ENCODE assay signal across 8 cellular contexts in genomic region chr14:77498120-77498979, GRCh38. TPM values are rescaled to one million over a fixed set of nuclear protein-coding genes. Genes with fewer than 3 reads are reported as not detected.
DNase-seq lines count a peak whose midpoint lies in the region; ATAC-seq, FAIRE-seq and TF ChIP-seq lines count a peak whose summit lies in the region.

Gene ISM2, minus strand, starts transcription at chr14:77498816. Its CDS starts 23 bp downstream, at chr14:77498793.

- H3K4me1 ChIP-seq in endodermal cell (ENCODE audit: control insufficient read depth, insufficient read depth, low read length) = no peaks in the 10 kb centered on the region
- peaks cover 12% of the 10 kb centered on the region for H3K4me1 ChIP-seq in mucosa of descending colon (ENCODE audit: low read depth)

- intact Hi-C loops in mucosa of descending colon (cut with DNase I, micrococcal nuclease) = no loop called here

- WGBS in endodermal cell (ENCODE audit: insufficient coverage in 1 of 2, insufficient read length in 1 of 2), 2 experiments = 2 to 3% methylated on average over 21 to 104 of the region's 104 CpGs

- no peak for TF ChIP-seq CTCF in D721Med (IDR thresholded peaks at IDR 0.05; ENCODE audit: insufficient read depth, missing control alignments)
- no peak for TF ChIP-seq CTCF in endodermal cell (conservative IDR thresholded peaks at IDR 0.05)
- no peak for TF ChIP-seq CTCF in mucosa of descending colon (IDR thresholded peaks at IDR 0.05)

- POLR2A ChIA-PET in activated CD4-positive, alpha-beta T cell treated with anti-CD3 and anti-CD28 coated beads, Interleukin-2, amount 10 ng/mL, durations not matched to agents 7 days and 5 days (lab: Charles Lee) = no interaction called here

- H3K27me3 ChIP-seq in MG63 (peaks cover 5% of the 10 kb centered on the region; the same call in 1 of the 2 replicates), endodermal cell (ENCODE audit: control insufficient read depth, insufficient read depth, low read length, poor library complexity, severe bottlenecking) (peaks cover 43% of the 10 kb centered on the region)

- H3K9ac ChIP-seq in endodermal cell (ENCODE audit: extremely low read depth, low read length, poor library complexity, severe bottlenecking) = peak within 1 kb of the TSS; percentile 20

- H3K4me3 Mint-ChIP-seq in activated CD4-positive, alpha-beta T cell treated with anti-CD3 and anti-CD28 coated beads, Interleukin-2, amount 10 ng/mL, durations not matched to agents 7 days and 5 days = peak within 1 kb of the TSS; percentile 59
- H3K4me3 Mint-ChIP-seq in endodermal cell = peak within 1 kb of the TSS; percentile 54
- H3K4me3 Mint-ChIP-seq in stimulated activated memory B cell treated with anti-CD40 and anti-IgM and Interleukin-4, amounts not matched to agents 10 μg/mL and 1 μg/mL and 100 μg/mL, for 72 hours = peak within 1 kb of the TSS; percentile 68

- H3K9me3 Mint-ChIP-seq in activated CD4-positive, alpha-beta T cell treated with anti-CD3 and anti-CD28 coated beads, Interleukin-2, amount 10 ng/mL, durations not matched to agents 7 days and 5 days = peaks cover 3% of the 10 kb centered on the region
- peaks cover 5% of the 10 kb centered on the region for H3K9me3 Mint-ChIP-seq in endodermal cell
- peaks cover 3% of the 10 kb centered on the region for H3K9me3 Mint-ChIP-seq in stimulated activated memory B cell treated with anti-CD40 and anti-IgM and Interleukin-4, amounts not matched to agents 10 μg/mL and 1 μg/mL and 100 μg/mL, for 72 hours

- no peak within 1 kb of the TSS for H3K27ac ChIP-seq in endodermal cell (ENCODE audit: low read depth, low read length)

- H3K27me3 Mint-ChIP-seq in activated CD4-positive, alpha-beta T cell treated with anti-CD3 and anti-CD28 coated beads, Interleukin-2, amount 10 ng/mL, durations not matched to agents 7 days and 5 days = peaks cover 44% of the 10 kb centered on the region
- H3K27me3 Mint-ChIP-seq in endodermal cell (ENCODE audit: insufficient read depth) = peaks cover 56% of the 10 kb centered on the region
- peaks cover 44% of the 10 kb centered on the region for H3K27me3 Mint-ChIP-seq in stimulated activated memory B cell treated with anti-CD40 and anti-IgM and Interleukin-4, amounts not matched to agents 10 μg/mL and 1 μg/mL and 100 μg/mL, for 72 hours

- H3K36me3 ChIP-seq in MG63 (no peaks in the 10 kb centered on the region), endodermal cell (ENCODE audit: control insufficient read depth, insufficient read depth, low read length) (no peaks in the 10 kb centered on the region), mucosa of descending colon (ENCODE audit: low read depth) (no peaks in the 10 kb centered on the region)

- CTCF ChIA-PET in activated CD4-positive, alpha-beta T cell treated with anti-CD3 and anti-CD28 coated beads, Interleukin-2, amount 10 ng/mL, durations not matched to agents 7 days and 5 days (lab: Charles Lee) = interaction anchor here (1.0 kb wide), 1 partner anchor 11 kb away, joined by 3 read pairs; no protein-coding TSS in a partner anchor

- peak within 1 kb of the TSS; percentile 35 for H3K4me3 ChIP-seq in MG63
- H3K4me3 ChIP-seq in endodermal cell (ENCODE audit: low read length) = peak within 1 kb of the TSS; percentile 78
- no peak within 1 kb of the TSS for H3K4me3 ChIP-seq in mucosa of descending colon

- peak; percentile 72 for DNase-seq in D721Med (ENCODE audit: insufficient read length, low spot score)
- peak; percentile 25 for DNase-seq in MG63
- peak; percentile 54 for DNase-seq in activated CD4-positive, alpha-beta T cell treated with anti-CD3 and anti-CD28 coated beads, Interleukin-2, amount 10 ng/mL, durations not matched to agents 7 days and 5 days
- peak; percentile 84 for DNase-seq in endodermal cell
- peak in 2 of 3 donors; percentile 34 to 61 for DNase-seq in mucosa of descending colon

- peaks cover 6% of the 10 kb centered on the region for H3K4me1 Mint-ChIP-seq in activated CD4-positive, alpha-beta T cell treated with anti-CD3 and anti-CD28 coated beads, Interleukin-2, amount 10 ng/mL, durations not matched to agents 7 days and 5 days
- peaks cover 3% of the 10 kb centered on the region for H3K4me1 Mint-ChIP-seq in endodermal cell
- peaks cover 26% of the 10 kb centered on the region for H3K4me1 Mint-ChIP-seq in stimulated activated memory B cell treated with anti-CD40 and anti-IgM and Interleukin-4, amounts not matched to agents 10 μg/mL and 1 μg/mL and 100 μg/mL, for 72 hours

- H3K9me3 ChIP-seq in MG63 = no peaks in the 10 kb centered on the region
- H3K9me3 ChIP-seq in endodermal cell (ENCODE audit: control insufficient read depth, low read length) = no peaks in the 10 kb centered on the region
- no peaks in the 10 kb centered on the region for H3K9me3 ChIP-seq in mucosa of descending colon

- H3K36me3 Mint-ChIP-seq in activated CD4-positive, alpha-beta T cell treated with anti-CD3 and anti-CD28 coated beads, Interleukin-2, amount 10 ng/mL, durations not matched to agents 7 days and 5 days (ENCODE audit: low read depth) = peaks cover 4% of the 10 kb centered on the region
- H3K36me3 Mint-ChIP-seq in endodermal cell (ENCODE audit: low read depth) = peaks cover 4% of the 10 kb centered on the region
- H3K36me3 Mint-ChIP-seq in stimulated activated memory B cell treated with anti-CD40 and anti-IgM and Interleukin-4, amounts not matched to agents 10 μg/mL and 1 μg/mL and 100 μg/mL, for 72 hours = no peaks in the 10 kb centered on the region

- no peak within 1 kb of the TSS for H3K27ac Mint-ChIP-seq in activated CD4-positive, alpha-beta T cell treated with anti-CD3 and anti-CD28 coated beads, Interleukin-2, amount 10 ng/mL, durations not matched to agents 7 days and 5 days
- no peak within 1 kb of the TSS for H3K27ac Mint-ChIP-seq in endodermal cell
- no peak within 1 kb of the TSS for H3K27ac Mint-ChIP-seq in stimulated activated memory B cell treated with anti-CD40 and anti-IgM and Interleukin-4, amounts not matched to agents 10 μg/mL and 1 μg/mL and 100 μg/mL, for 72 hours

- no peak for FAIRE-seq in D721Med (lab: Jason Lieb, UNC)

- ATAC-seq in GM21528 (IDR thresholded peaks at IDR 0.05; ENCODE audit: low FRiP score, unreplicated experiment) (peak; percentile 67), mucosa of descending colon (peak; percentile 77), HG03378 (IDR thresholded peaks at IDR 0.05; ENCODE audit: unreplicated experiment) (no peak)
- peak; percentile 78 for ATAC-seq in stimulated activated memory B cell treated with anti-CD40 and anti-IgM and Interleukin-4, amounts not matched to agents 10 μg/mL and 1 μg/mL and 100 μg/mL, for 72 hours

RNA-seq across cellular contexts. Expression of gene ISM2, which starts in this region (rescaled TPM):
- total RNA-seq in MG63 (2014; rRNA removed; shearing (Covaris generic); ENCODE audit: low replicate concordance) = not detected in 2 replicates
- not detected for total RNA-seq in activated CD4-positive, alpha-beta T cell treated with anti-CD3 and anti-CD28 coated beads, Interleukin-2, amount 10 ng/mL, durations not matched to agents 7 days and 5 days
- total RNA-seq in endodermal cell (1 to 10 TPM; 1.3 to 1.6 TPM), mucosa of descending colon (under 1 TPM in 2 of 3 donors, not detected in 1; 0.10 to 0.98 TPM)
- 0.28 TPM for polyA plus RNA-seq in endodermal cell (2013, experiment 1 of 2)
- polyA plus RNA-seq in endodermal cell (2013, experiment 2 of 2) = 0.12 TPM

Comparison
In these comparisons a context has a peak if more than half of its experiments do, and no peak if none do; other contexts are left out.
1. Peak in DNase-seq and H3K4me3 ChIP-seq in MG63; RNA of the gene not detected or under 1 TPM.
2. Peak in DNase-seq in activated CD4-positive, alpha-beta T cell treated with anti-CD3 and anti-CD28 coated beads, Interleukin-2, amount 10 ng/mL, durations not matched to agents 7 days and 5 days; RNA of the gene not detected or under 1 TPM.
3. Peak in DNase-seq and ATAC-seq in mucosa of descending colon; RNA of the gene not detected or under 1 TPM.
4. DNase-seq: peak in every context shown above with its lines; median percentile 84 in endodermal cell; 72 in D721Med; 54 in activated CD4-positive, alpha-beta T cell treated with anti-CD3 and anti-CD28 coated beads, Interleukin-2, amount 10 ng/mL, durations not matched to agents 7 days and 5 days; 48 in mucosa of descending colon; 25 in MG63.